In genomic region chr1:236156512-236157208, GRCh38 we compare ENCODE assay signal across 8 cellular contexts. TPM values are rescaled to one million over a fixed set of nuclear protein-coding genes. Genes with fewer than 3 reads are reported as not detected.
DNase-seq lines count a peak whose midpoint lies in the region; ATAC-seq, FAIRE-seq and TF ChIP-seq lines count a peak whose summit lies in the region.

No MANE protein-coding gene starts in this region.

- no peak overlapping the region for H3K4me3 Mint-ChIP-seq in Calu3 (ENCODE audit: low read depth, unreplicated experiment)

- TF ChIP-seq POLR2A in adrenal gland (IDR thresholded peaks at IDR 0.05) = no peak

- peaks cover 6% of the 10 kb centered on the region; the same call in 1 of the 2 replicates for H3K9me3 ChIP-seq in Karpas-422 (ENCODE audit: low read length)
- no peaks in the 10 kb centered on the region for H3K9me3 ChIP-seq in adrenal gland (replicated peaks in 1 of 3)
- no peaks in the 10 kb centered on the region for H3K9me3 ChIP-seq in kidney (ENCODE audit: control insufficient read depth in 1 of 2, low read length in 2 of 2)

- H3K9me3 Mint-ChIP-seq in Calu3 (ENCODE audit: low read depth, unreplicated experiment) = peaks cover 12% of the 10 kb centered on the region

- no peaks in the 10 kb centered on the region for H3K9me2 ChIP-seq in Karpas-422 (replicated peaks; ENCODE audit: insufficient read depth, low read length)

- DNase-seq in Karpas-422 (peak; percentile 97), adrenal gland (peak in 6 of 7 donors; percentile 35 to 69 (median 58)), RCC 7860 (ENCODE audit: low spot score) (no peak), Calu3 (no peak), iPS-NIHi7 (ENCODE audit: extremely low spot score) (no peak), kidney (no peak)

- H3K79me2 ChIP-seq in Karpas-422 (ENCODE audit: low read length) = no peaks in the 10 kb centered on the region

- H3K36me3 ChIP-seq in Karpas-422 (ENCODE audit: insufficient read depth, low read length) (no peaks in the 10 kb centered on the region; the same call in 1 of the 2 replicates), adrenal gland (replicated peaks in 1 of 2) (no peaks in the 10 kb centered on the region), kidney (ENCODE audit: control insufficient read depth in 1 of 2, insufficient read depth in 2 of 2, low read length in 2 of 2) (no peaks in the 10 kb centered on the region)

- no TSS peak for BruUV-seq in Calu3 (replicated peaks; lab: Mats Ljungman, UMichigan)

- H3K27ac ChIP-seq in Karpas-422 (ENCODE audit: low read length) = peak overlapping the region; percentile 60
- H3K27ac ChIP-seq in adrenal gland = no peak overlapping the region
- no peak overlapping the region for H3K27ac ChIP-seq in kidney (ENCODE audit: low read depth in 2 of 2, low read length in 2 of 2)

- peaks cover 2% of the 10 kb centered on the region for H3K36me3 Mint-ChIP-seq in Calu3 (ENCODE audit: insufficient read depth, unreplicated experiment)

- no peak overlapping the region for H3K27ac Mint-ChIP-seq in Calu3 (ENCODE audit: unreplicated experiment)

- H3K4me1 ChIP-seq in Karpas-422 (ENCODE audit: low read length) (peaks cover 57% of the 10 kb centered on the region), adrenal gland (replicated peaks in 1 of 2) (no peaks in the 10 kb centered on the region), kidney (ENCODE audit: control insufficient read depth in 1 of 2, insufficient read depth in 1 of 2, low read depth in 1 of 2, low read length in 2 of 2) (peaks cover 8 to 14% of the 10 kb centered on the region in 2 donors)

- no peak overlapping the region for H2AFZ ChIP-seq in Karpas-422 (ENCODE audit: low read length)

- peaks cover 57% of the 10 kb centered on the region for H4K20me1 ChIP-seq in Karpas-422 (ENCODE audit: insufficient read depth, low read depth, low read length)

- H3K9ac ChIP-seq in Karpas-422 (ENCODE audit: low read length) (peak overlapping the region; percentile 18; the same call in 1 of the 2 replicates), kidney (ENCODE audit: low read length in 2 of 2) (no peak overlapping the region)

- 76 to 84% (median 80%) methylated on average over 12 to 18 of the region's 18 CpGs for WGBS in adrenal gland, 4 donors

- H3K4me1 Mint-ChIP-seq in Calu3 (ENCODE audit: low read depth, unreplicated experiment) = no peaks in the 10 kb centered on the region

- H3K27me3 Mint-ChIP-seq in Calu3 (ENCODE audit: unreplicated experiment) = no peaks in the 10 kb centered on the region

- no peak for FAIRE-seq in RCC 7860 (lab: Jason Lieb, UNC)
- no peak for FAIRE-seq in kidney (lab: Jason Lieb, UNC)

- TF ChIP-seq CTCF in adrenal gland (IDR thresholded peaks at IDR 0.05) (no peak), Calu3 (IDR thresholded peaks at IDR 0.05; ENCODE audit: unreplicated experiment) (no peak), kidney (IDR thresholded peaks at IDR 0.05; ENCODE audit: borderline replicate concordance, extremely low read depth, insufficient read depth) (no peak)

- peak; percentile 83 for ATAC-seq in GM18511 (IDR thresholded peaks at IDR 0.05; ENCODE audit: unreplicated experiment)
- peak; percentile 75 for ATAC-seq in GM21717 (IDR thresholded peaks at IDR 0.05; ENCODE audit: unreplicated experiment)

- intact Hi-C loops in adrenal gland (cut with DNase I) = no loop called here
- intact Hi-C loops in Calu3 (cut with micrococcal nuclease; ENCODE audit: unreplicated experiment) = no loop called here
- intact Hi-C loops in kidney (cut with DNase I) = no loop called here

- H3K27me3 ChIP-seq in Karpas-422 (ENCODE audit: low read length) (peaks cover 5% of the 10 kb centered on the region; the same call in 1 of the 2 replicates), adrenal gland (no peaks in the 10 kb centered on the region)

- peak overlapping the region; percentile 62 for H3K4me2 ChIP-seq in Karpas-422 (ENCODE audit: low read depth, low read length, poor library complexity, severe bottlenecking)

- H3K4me3 ChIP-seq in Karpas-422 (ENCODE audit: low read length) (peak overlapping the region; percentile 36; the same call in 1 of the 2 replicates), adrenal gland (no peak overlapping the region), kidney (ENCODE audit: low read length in 2 of 2) (no peak overlapping the region)

- CTCF ChIA-PET in Calu3 (lab: Charles Lee) = no interaction called here

RNA-seq across cellular contexts. Expression of gene GPR137B, which starts 14.3 kb away (rescaled TPM):
- total RNA-seq in Karpas-422 (2014; rRNA removed; shearing (Covaris generic); ENCODE audit: low replicate concordance) = 10.5 and 26.8 TPM in 2 replicates
- total RNA-seq in adrenal gland = 10 to 100 TPM; 11.8 to 30.0 (median 15.8) TPM
- polyA plus RNA-seq in adrenal gland = 1 to 10 TPM; 3.9 to 9.1 (median 4.7) TPM
- 9.5 and 11.4 TPM in 2 replicates for total RNA-seq in Calu3 (2022)
- total RNA-seq in kidney = 22.2 TPM
- polyA plus RNA-seq in kidney (ENCODE audit: insufficient read depth, low read depth, low replicate concordance) = 31.4 TPM

Comparison
In these comparisons a context has a peak if more than half of its experiments do, and no peak if none do; other contexts are left out.
1. DNase-seq: peak in Karpas-422 (single experiment) and adrenal gland (6 of 7); none in RCC 7860 (single experiment), Calu3 (single experiment), iPS-NIHi7 (single experiment) and kidney (single experiment).